Comparison of ENCODE assay signal across 19 cellular contexts in the genomic region with DNA sequence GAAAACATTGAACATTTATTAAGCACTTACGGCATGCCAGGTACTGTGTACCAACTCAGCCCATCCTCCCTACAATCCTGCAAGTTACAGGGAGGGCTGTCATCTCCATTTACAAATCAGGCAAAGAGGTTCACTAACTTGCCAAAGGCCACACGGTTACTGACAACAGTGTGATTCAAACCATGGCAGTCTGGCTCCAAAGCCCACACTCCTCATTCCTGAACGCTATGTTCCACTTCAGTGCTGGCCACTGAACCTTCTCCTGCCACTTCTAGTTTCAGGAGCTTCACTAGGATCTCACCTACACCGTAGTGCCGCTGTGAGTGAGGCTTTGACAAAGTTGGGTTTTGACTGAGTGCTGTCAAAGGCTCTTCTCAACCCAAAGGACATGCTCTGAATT. TPM values are rescaled to one million over a fixed set of nuclear protein-coding genes. Genes with fewer than 3 reads are reported as not detected.
"Had no signal": no experiment of that assay in that cellular context is flagged by ENCODE, and none has a peak within 500 bp of the region (broad histone marks: within the 10 kb centered on the region; RNA-seq: fewer than 3 reads in every experiment).

No MANE protein-coding gene starts in this region.

- FAIRE-seq: endothelial cell of umbilical vein, TTC549 had no signal

- H3K9me3 ChIP-seq: ascending aorta, esophagus squamous epithelium, spleen, tibial artery had no signal

- H3K4me1 Mint-ChIP-seq: activated naive CD4-positive, alpha-beta T cell treated with anti-CD3 and anti-CD28 coated beads, Interleukin-2, amount 50 U/mL, for 24 hours; stimulated activated naive B cell treated with anti-CD40 and anti-IgM and Interleukin-4, amounts not matched to agents 10 μg/mL and 1 μg/mL and 100 μg/mL, for 72 hours had no signal

- H3K36me3 ChIP-seq: ascending aorta, esophagus squamous epithelium, spleen, tibial artery had no signal

- H3K27me3 ChIP-seq: ascending aorta, esophagus squamous epithelium, hepatocyte, tibial artery had no signal

- H3K27ac ChIP-seq: ascending aorta, esophagus squamous epithelium, hepatocyte, spleen, tibial artery had no signal

- H3K36me3 Mint-ChIP-seq: activated naive CD4-positive, alpha-beta T cell treated with anti-CD3 and anti-CD28 coated beads, Interleukin-2, amount 50 U/mL, for 24 hours; stimulated activated naive B cell treated with anti-CD40 and anti-IgM and Interleukin-4, amounts not matched to agents 10 μg/mL and 1 μg/mL and 100 μg/mL, for 72 hours had no signal

- H2AFZ ChIP-seq: hepatocyte had no signal

- H3K4me2 ChIP-seq: hepatocyte had no signal

- H3K4me1 ChIP-seq: ascending aorta, spleen, tibial artery had no signal

- H3K27ac Mint-ChIP-seq: activated naive CD4-positive, alpha-beta T cell treated with anti-CD3 and anti-CD28 coated beads, Interleukin-2, amount 50 U/mL, for 24 hours; dendritic cell treated with granulocyte-macrophage colony-stimulating factor and Interleukin-4, amounts not matched to agents 40 ng/mL and 50 ng/mL, for 4 days; stimulated activated naive B cell treated with anti-CD40 and anti-IgM and Interleukin-4, amounts not matched to agents 10 μg/mL and 1 μg/mL and 100 μg/mL, for 72 hours; T-helper 2 cell treated with Interferon-gamma antibody and Interleukin-4, amounts not matched to agents 5 μg/mL and 100 μg/mL, for 36 hours had no signal

- ATAC-seq: left lobe of liver; stimulated activated naive B cell treated with anti-CD40 and anti-IgM and Interleukin-4, amounts not matched to agents 10 μg/mL and 1 μg/mL and 100 μg/mL, for 72 hours had no signal

- H3K4me3 Mint-ChIP-seq: activated naive CD4-positive, alpha-beta T cell treated with anti-CD3 and anti-CD28 coated beads, Interleukin-2, amount 50 U/mL, for 24 hours; dendritic cell treated with granulocyte-macrophage colony-stimulating factor and Interleukin-4, amounts not matched to agents 40 ng/mL and 50 ng/mL, for 4 days; stimulated activated naive B cell treated with anti-CD40 and anti-IgM and Interleukin-4, amounts not matched to agents 10 μg/mL and 1 μg/mL and 100 μg/mL, for 72 hours; T-helper 2 cell treated with Interferon-gamma antibody and Interleukin-4, amounts not matched to agents 5 μg/mL and 100 μg/mL, for 36 hours had no signal

- DNase-seq: activated CD4-positive, alpha-beta T cell treated with anti-CD3 and anti-CD28 coated beads, Interleukin-2, amount 50 U/mL, for 4 hours; activated gamma-delta T cell; cerebellar nuclear complex; effector CD8-positive, alpha-beta T cell; esophagus squamous epithelium; mammary epithelial cell; spleen; stimulated activated CD4-positive, alpha-beta T cell treated with anti-CD3 and anti-CD28 coated beads, Interleukin-4, amount 100 ng/mL, for 4 hours; stimulated activated naive B cell treated with anti-CD40 and anti-IgM and Interleukin-4, amounts not matched to agents 10 μg/mL and 1 μg/mL and 100 μg/mL, for 72 hours; tibial artery had no signal

- H3K4me3 ChIP-seq: ascending aorta, esophagus squamous epithelium, hepatocyte, spleen, tibial artery had no signal

- H3K9me3 Mint-ChIP-seq: activated naive CD4-positive, alpha-beta T cell treated with anti-CD3 and anti-CD28 coated beads, Interleukin-2, amount 50 U/mL, for 24 hours; dendritic cell treated with granulocyte-macrophage colony-stimulating factor and Interleukin-4, amounts not matched to agents 40 ng/mL and 50 ng/mL, for 4 days; T-helper 2 cell treated with Interferon-gamma antibody and Interleukin-4, amounts not matched to agents 5 μg/mL and 100 μg/mL, for 36 hours had no signal

RNA-seq across cellular contexts. Expression of a gene that starts 7.2 kb away (rescaled TPM):
- total RNA-seq: activated CD8-positive, alpha-beta memory T cell treated with anti-CD3 and anti-CD28 coated beads for 36 hours had no signal
